ENCODE assay signal across 3 cellular contexts in genomic region chr12:107045186-107045585, GRCh38.
A peak's percentile ranks its signal among the peaks of the same experiment; 100 is the strongest.
TF ChIP-seq lines count a peak whose summit lies in the region.

No MANE protein-coding gene starts in this region.

TF ChIP-seq in A549, 52 proteins besides CTCF, POLR2A, EP300 and RAD21:
- TF ChIP-seq JUN (IDR thresholded peaks at IDR 0.05) (no peak), MAFK (IDR thresholded peaks at IDR 0.05; ENCODE audit: partially characterized antibody) (peak; percentile 35)

TF ChIP-seq in IMR-90, 13 proteins besides CTCF, POLR2A, EP300 and RAD21:
- no peak for TF ChIP-seq CEBPB (IDR thresholded peaks at IDR 0.05; ENCODE audit: low read depth, low read length)
- peak; percentile 7; the same call in 1 of the 2 replicates for TF ChIP-seq MAFK (IDR thresholded peaks at IDR 0.05; ENCODE audit: low read depth, low read length)
- TF ChIP-seq CHD1 (IDR thresholded peaks at IDR 0.05; ENCODE audit: low read depth, low read length) = no peak
- no peak for TF ChIP-seq RFX5 (IDR thresholded peaks at IDR 0.05; ENCODE audit: low read depth, low read length)

TF ChIP-seq in K562, 482 proteins besides CTCF, POLR2A, EP300 and RAD21:
- TF ChIP-seq CGGBP1 (CRISPR knock-in tag; IDR thresholded peaks at IDR 0.05) = no peak
- peak; percentile 48; the same call in 1 of the 2 replicates for TF ChIP-seq C11orf30 (IDR thresholded peaks at IDR 0.05; ENCODE audit: low read depth)
- TF ChIP-seq ZNF316 (IDR thresholded peaks at IDR 0.05) = peak; percentile 84
